In genomic region chr5:73747696-73748380, GRCh38 we compare ENCODE assay signal across 22 cellular contexts.
DNase-seq lines count a peak whose midpoint lies in the region; ATAC-seq, FAIRE-seq and TF ChIP-seq lines count a peak whose summit lies in the region.
"Had no signal": no experiment of that assay in that cellular context is flagged by ENCODE, and none has a peak within 500 bp of the region (broad histone marks: within the 10 kb centered on the region; RNA-seq: fewer than 3 reads in every experiment).

No MANE protein-coding gene starts in this region.

- H2AFZ ChIP-seq in astrocyte (ENCODE audit: low read depth, low read length) (no peak overlapping the region), keratinocyte (ENCODE audit: control insufficient read depth, low read length) (no peak overlapping the region)

- TF ChIP-seq CTCF in HEK293 (tag by site-specific recombination; IDR thresholded peaks at IDR 0.05) (no peak), astrocyte (IDR thresholded peaks at IDR 0.05; ENCODE audit: insufficient read depth, low read depth, low read length) (no peak), keratinocyte (optimal IDR thresholded peaks at IDR 0.05 in 1 of 3, IDR thresholded peaks at IDR 0.05 in 1 of 3, conservative IDR thresholded peaks at IDR 0.05 in 1 of 3; ENCODE audit: extremely low read depth in 1 of 3, insufficient read depth in 2 of 3, low read length in 3 of 3) (no peak), GM20000 (IDR thresholded peaks at IDR 0.05; ENCODE audit: extremely low read depth, missing control alignments) (no peak)

- DNase-seq in astrocyte (ENCODE audit: low read depth) (peak; percentile 6), keratinocyte (ENCODE audit: low read depth, low spot score) (no peak), NCI-H2196 (lab: John Stamatoyannopoulos, UW; ENCODE audit: unreplicated experiment) (no peak), GM20000 (ENCODE audit: low spot score) (no peak), AG20443 (ENCODE audit: low spot score) (no peak)
- DNase-seq: activated CD4-positive, CD25-positive, alpha-beta regulatory T cell treated with anti-CD3 and anti-CD28 coated beads, Interleukin-2, amount 50 U/mL, for 72 hours; AML-193; Caco-2; EL; HFFc6; mesendoderm; NCI-H1436 treated with DMSO at 0.1 percent for 48 hours; NCI-H510A treated with DMSO at 0.1 percent for 48 hours; right lobe of liver; substantia nigra; T-helper 9 cell had no signal

- H3K36me3 Mint-ChIP-seq in astrocyte (ENCODE audit: low read depth, unreplicated experiment), result peaks cover 2% of the 10 kb centered on the region
- H3K36me3 Mint-ChIP-seq: neural progenitor cell had no signal

- peaks cover 54% of the 10 kb centered on the region for H3K4me1 ChIP-seq in HEK293 (ENCODE audit: control insufficient read depth, insufficient read depth, low read length)
- peaks cover 10% of the 10 kb centered on the region for H3K4me1 ChIP-seq in astrocyte (ENCODE audit: insufficient read depth, low read length)
- H3K4me1 ChIP-seq in keratinocyte (ENCODE audit: control insufficient read depth, extremely low read depth, insufficient read depth, low read length), result no peaks in the 10 kb centered on the region
- H3K4me1 ChIP-seq in skeletal muscle tissue (ENCODE audit: control insufficient read depth in 3 of 3, insufficient read depth in 3 of 3, low read length in 3 of 3), result peaks cover 0 to 7% (median 3%) of the 10 kb centered on the region in 3 donors
- H3K4me1 ChIP-seq: Caco-2 had no signal

- H3K36me3 ChIP-seq in HEK293 (ENCODE audit: control insufficient read depth in 2 of 2, insufficient read depth in 1 of 2, low read length in 2 of 2) (no peaks in the 10 kb centered on the region), astrocyte (ENCODE audit: insufficient read depth, low read length) (no peaks in the 10 kb centered on the region), keratinocyte (ENCODE audit: control insufficient read depth in 2 of 2, extremely low read depth in 1 of 2, insufficient read depth in 2 of 2, low read length in 2 of 2) (peaks cover 18 to 27% of the 10 kb centered on the region in 2 experiments), skeletal muscle tissue (ENCODE audit: control insufficient read depth in 3 of 3, insufficient read depth in 3 of 3, low read length in 3 of 3) (no peaks in the 10 kb centered on the region)
- H3K36me3 ChIP-seq: neural progenitor cell, right lobe of liver had no signal

- CTCF ChIA-PET in HEK293 (lab: Yijun Ruan, JAX), result interaction anchor here (1.5 kb wide), 1 partner anchor 19 kb away, joined by 3 read pairs; no protein-coding TSS in a partner anchor

- H3K27ac ChIP-seq in HEK293 (ENCODE audit: extremely low read depth, low read depth, low read length) (no peak overlapping the region; the same call in 1 of the 2 replicates), astrocyte (ENCODE audit: low read depth, low read length) (no peak overlapping the region), keratinocyte (ENCODE audit: control insufficient read depth, insufficient read depth, low read length) (no peak overlapping the region), skeletal muscle tissue (ENCODE audit: low read depth, low read length) (peak overlapping the region; percentile 50)
- H3K27ac ChIP-seq: neural progenitor cell had no signal

- no peaks in the 10 kb centered on the region for H4K20me1 ChIP-seq in astrocyte (ENCODE audit: insufficient read depth, low read length)
- H4K20me1 ChIP-seq in keratinocyte (ENCODE audit: control insufficient read depth, extremely low read depth, insufficient read depth, low read length), result peaks cover 3% of the 10 kb centered on the region

- H3K4me3 ChIP-seq in HEK293 (ENCODE audit: low read depth, low read length), result no peak overlapping the region
- H3K4me3 ChIP-seq in astrocyte (ENCODE audit: insufficient read depth, low read depth, low read length), result no peak overlapping the region
- H3K4me3 ChIP-seq in keratinocyte (ENCODE audit: control insufficient read depth in 2 of 3, extremely low read depth in 1 of 3, insufficient read depth in 2 of 3, low read depth in 1 of 3, low read length in 3 of 3), result no peak overlapping the region
- H3K4me3 ChIP-seq in skeletal muscle tissue (ENCODE audit: low read length in 3 of 3), result no peak overlapping the region
- H3K4me3 ChIP-seq: neural progenitor cell, right lobe of liver had no signal

- H3K9me3 ChIP-seq in HEK293 (ENCODE audit: control insufficient read depth, insufficient read depth, low read depth, low read length) (no peaks in the 10 kb centered on the region), astrocyte (ENCODE audit: insufficient read depth, low read depth, low read length) (no peaks in the 10 kb centered on the region), keratinocyte (ENCODE audit: control insufficient read depth, low read depth, low read length) (no peaks in the 10 kb centered on the region), skeletal muscle tissue (ENCODE audit: control insufficient read depth in 3 of 3, low read length in 3 of 3) (no peaks in the 10 kb centered on the region)
- H3K9me3 ChIP-seq: Caco-2, right lobe of liver had no signal

- H3K9ac ChIP-seq in astrocyte (ENCODE audit: low read length) (no peak overlapping the region), keratinocyte (ENCODE audit: control insufficient read depth, extremely low read depth, insufficient read depth, low read length) (no peak overlapping the region), skeletal muscle tissue (ENCODE audit: low read depth in 1 of 3, low read length in 3 of 3) (no peak overlapping the region)
- H3K9ac ChIP-seq: neural progenitor cell had no signal

- H3K79me2 ChIP-seq in astrocyte (ENCODE audit: insufficient read depth, low read length), result no peaks in the 10 kb centered on the region
- H3K79me2 ChIP-seq in keratinocyte (ENCODE audit: control insufficient read depth, insufficient read depth, low read length), result peaks cover 91% of the 10 kb centered on the region

- H3K9me1 ChIP-seq in keratinocyte (ENCODE audit: control insufficient read depth, extremely low read depth, insufficient read depth, low read length), result no peaks in the 10 kb centered on the region

- H3K27me3 Mint-ChIP-seq in astrocyte (ENCODE audit: low read depth, unreplicated experiment), result no peaks in the 10 kb centered on the region

- H3K4me3 Mint-ChIP-seq in astrocyte (ENCODE audit: unreplicated experiment), result no peak overlapping the region
- H3K4me3 Mint-ChIP-seq: HFFc6, neural progenitor cell had no signal

- POLR2A ChIA-PET in HEK293 (lab: Yijun Ruan, JAX), result no interaction called here

- no peak for ATAC-seq in GM18517 (IDR thresholded peaks at IDR 0.05; ENCODE audit: unreplicated experiment)

- peaks cover 5% of the 10 kb centered on the region for H3K4me1 Mint-ChIP-seq in astrocyte (ENCODE audit: low read depth, unreplicated experiment)
- H3K4me1 Mint-ChIP-seq: neural progenitor cell had no signal

- FAIRE-seq in astrocyte (lab: Jason Lieb, UNC), result peak; percentile 37
- FAIRE-seq in keratinocyte (lab: Jason Lieb, UNC), result peak; percentile 23
- FAIRE-seq: frontal cortex, HTR-8/SVneo had no signal

- dilution Hi-C loops in keratinocyte (cut with MboI; ENCODE audit: extremely low pct_ligation_motif_present, low sequenced_read_pairs), result no loop called here

- H3K27me3 ChIP-seq in astrocyte (ENCODE audit: insufficient read depth, low read length), result no peaks in the 10 kb centered on the region
- H3K27me3 ChIP-seq in keratinocyte (ENCODE audit: control insufficient read depth, extremely low read depth, insufficient read depth, low read length), result no peaks in the 10 kb centered on the region
- no peaks in the 10 kb centered on the region for H3K27me3 ChIP-seq in skeletal muscle tissue (ENCODE audit: control insufficient read depth in 3 of 3, insufficient read depth in 3 of 3, low read length in 3 of 3)
- H3K27me3 ChIP-seq: neural progenitor cell, right lobe of liver had no signal

- H3K4me2 ChIP-seq in astrocyte (ENCODE audit: low read length), result peak overlapping the region; percentile 19
- H3K4me2 ChIP-seq in keratinocyte (ENCODE audit: control insufficient read depth, extremely low read depth, insufficient read depth, low read depth, low read length), result no peak overlapping the region
- H3K4me2 ChIP-seq: neural progenitor cell had no signal

- H3K9me3 Mint-ChIP-seq in astrocyte (ENCODE audit: unreplicated experiment), result peaks cover 2% of the 10 kb centered on the region

- no peak overlapping the region for H3K27ac Mint-ChIP-seq in astrocyte (ENCODE audit: unreplicated experiment)
- H3K27ac Mint-ChIP-seq: HFFc6, neural progenitor cell had no signal

TF ChIP-seq in HEK293, 187 proteins besides CTCF, POLR2A, EP300 and RAD21 (continues in another document):
- TF ChIP-seq ZSCAN30 (tag by site-specific recombination; IDR thresholded peaks at IDR 0.05), result peak; percentile 59; the same call in 1 of the 2 replicates
- no peak for TF ChIP-seq ZNF571 (tag by site-specific recombination; IDR thresholded peaks at IDR 0.05)
- TF ChIP-seq ZNF362 (tag by site-specific recombination; IDR thresholded peaks at IDR 0.05), result peak; percentile 83
- TF ChIP-seq ZNF391 (tag by site-specific recombination; IDR thresholded peaks at IDR 0.05; ENCODE audit: borderline replicate concordance, low read depth), result no peak
- peak; percentile 83 for TF ChIP-seq OSR2 (tag by site-specific recombination; IDR thresholded peaks at IDR 0.05)
- TF ChIP-seq ZNF214 (tag by site-specific recombination; IDR thresholded peaks at IDR 0.05; ENCODE audit: borderline replicate concordance), result no peak
- TF ChIP-seq TRIM28 (IDR thresholded peaks at IDR 0.05; ENCODE audit: borderline replicate concordance, low read length), result 0 out of 2 replicates have a peak, but pooled peaks have one; percentile 25
- 0 out of 2 replicates have a peak, but pooled peaks have one; percentile 54 for TF ChIP-seq ZBTB44 (tag by site-specific recombination; IDR thresholded peaks at IDR 0.05)
